31 cellular contexts compared by ENCODE assay signal in the genomic region with DNA sequence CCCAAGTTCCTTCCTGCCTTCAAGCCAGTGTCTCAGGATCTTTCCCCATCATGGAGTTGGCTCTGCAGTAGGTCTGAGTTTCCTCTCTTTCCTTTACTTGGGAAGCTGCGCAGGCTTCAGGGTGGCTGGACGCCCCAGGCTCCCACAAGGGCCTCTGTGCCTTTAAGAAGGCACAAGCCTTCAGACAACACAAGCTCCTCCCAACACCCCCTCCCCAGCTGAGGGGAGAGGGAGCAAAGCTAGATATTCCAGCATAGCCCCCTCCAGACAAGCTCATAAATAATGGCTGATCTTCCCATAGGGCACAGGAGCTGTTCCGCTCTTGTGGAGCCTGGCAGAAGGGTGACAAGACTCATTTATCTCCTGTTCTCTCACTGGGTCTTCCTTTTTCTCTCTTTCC. TPM values are rescaled to one million over a fixed set of nuclear protein-coding genes. Genes with fewer than 3 reads are reported as not detected.
A peak's percentile ranks its signal among the peaks of the same experiment; 100 is the strongest.
DNase-seq lines count a peak whose midpoint lies in the region; ATAC-seq, FAIRE-seq and TF ChIP-seq lines count a peak whose summit lies in the region.
"Had no signal": no experiment of that assay in that cellular context is flagged by ENCODE, and none has a peak within 500 bp of the region (broad histone marks: within the 10 kb centered on the region; RNA-seq: fewer than 3 reads in every experiment).

No MANE protein-coding gene starts in this region.

- H2AK5ac ChIP-seq in H1 (ENCODE audit: low read depth, low read length) = no peak overlapping the region

- no peak overlapping the region for H2BK120ac ChIP-seq in H1 (replicated peaks; ENCODE audit: low read depth, low read length)

- H3K9ac ChIP-seq in DND-41 (ENCODE audit: low read depth, low read length) (no peak overlapping the region), H1 (replicated peaks in 1 of 4; ENCODE audit: extremely low read depth in 1 of 4, low read depth in 3 of 4, low read length in 3 of 4) (no peak overlapping the region)
- H3K9ac ChIP-seq: BLaER1 treated with 17β-estradiol and CSF1 and Interleukin-3, amounts not matched to agents 10 nM and 100 nM had no signal

- H2BK20ac ChIP-seq in H1 (ENCODE audit: low read length) = no peak overlapping the region

- H3K27me3 ChIP-seq in DND-41 (ENCODE audit: insufficient read depth, low read length, poor library complexity) = no peaks in the 10 kb centered on the region
- H3K27me3 ChIP-seq in H1 (replicated peaks in 1 of 4; ENCODE audit: control insufficient read depth in 3 of 4, extremely low read depth in 1 of 4, insufficient read depth in 3 of 4, low read length in 3 of 4) = no peaks in the 10 kb centered on the region
- H3K27me3 ChIP-seq: adrenal gland; BLaER1 treated with 17β-estradiol and CSF1 and Interleukin-3, amounts not matched to agents 10 nM and 100 nM; brain microvascular endothelial cell; gastrocnemius medialis; Peyer's patch had no signal

- H3K9me3 ChIP-seq in DND-41 (ENCODE audit: insufficient read depth, low read length, severe bottlenecking) (no peaks in the 10 kb centered on the region), H1 (ENCODE audit: insufficient read depth in 2 of 2, low read depth in 1 of 2, low read length in 1 of 2) (no peaks in the 10 kb centered on the region)
- H3K9me3 ChIP-seq: adrenal gland; BLaER1 treated with 17β-estradiol and CSF1 and Interleukin-3, amounts not matched to agents 10 nM and 100 nM; gastrocnemius medialis; Peyer's patch; prostate gland had no signal

- H3K79me2 ChIP-seq in DND-41 (ENCODE audit: insufficient read depth, low read length) (no peaks in the 10 kb centered on the region), H1 (ENCODE audit: control insufficient read depth in 1 of 2, insufficient read depth in 2 of 2, low read length in 2 of 2) (no peaks in the 10 kb centered on the region)

- TF ChIP-seq EP300 in H1 (IDR thresholded peaks at IDR 0.05; ENCODE audit: borderline replicate concordance in 1 of 2, low read depth in 2 of 2, low read length in 2 of 2) = no peak

- H3K4me1 ChIP-seq in DND-41 (ENCODE audit: insufficient read depth, low read length) = peaks cover 6% of the 10 kb centered on the region
- peaks cover 0 to 16% (median 8%) of the 10 kb centered on the region in 4 experiments; a peak in 6 of 7 replicates for H3K4me1 ChIP-seq in H1 (replicated peaks in 1 of 4; ENCODE audit: control insufficient read depth in 3 of 4, insufficient read depth in 4 of 4, low read length in 3 of 4)
- H3K4me1 ChIP-seq: gastrocnemius medialis, Peyer's patch, prostate gland had no signal

- H2BK5ac ChIP-seq in H1 (ENCODE audit: low read depth, low read length) = peak overlapping the region; percentile 26; the same call in 1 of the 2 replicates

- H2BK15ac ChIP-seq in H1 (ENCODE audit: low read length) = no peak overlapping the region

- no peak overlapping the region; the same call in 1 of the 2 replicates for H4K8ac ChIP-seq in H1 (ENCODE audit: extremely low read depth, insufficient read depth, low read length)

- H3K36me3 ChIP-seq in DND-41 (ENCODE audit: insufficient read depth, low read length) = no peaks in the 10 kb centered on the region
- H3K36me3 ChIP-seq in H1 (ENCODE audit: control insufficient read depth in 2 of 4, insufficient read depth in 4 of 4, low read length in 3 of 4) = no peaks in the 10 kb centered on the region
- H3K36me3 ChIP-seq: adrenal gland; BLaER1 treated with 17β-estradiol and CSF1 and Interleukin-3, amounts not matched to agents 10 nM and 100 nM; brain microvascular endothelial cell; gastrocnemius medialis; Peyer's patch; prostate gland had no signal

- no peak overlapping the region for H3K4me3 Mint-ChIP-seq in neural crest cell
- no peak overlapping the region for H3K4me3 Mint-ChIP-seq in chondrocyte (ENCODE audit: unreplicated experiment)
- H3K4me3 Mint-ChIP-seq: activated CD4-positive, alpha-beta T cell treated with anti-CD3 and anti-CD28 coated beads, Interleukin-2, amount 10 ng/mL, durations not matched to agents 24 days and 14 days; activated T-cell treated with anti-CD3 and anti-CD28 coated beads, Interleukin-2, amount 50 U/mL, for 4 hours; immature natural killer cell; stimulated activated memory B cell treated with anti-CD40 and anti-IgM and Interleukin-4, amounts not matched to agents 10 μg/mL and 1 μg/mL and 100 μg/mL, for 72 hours had no signal

- H3K27me3 Mint-ChIP-seq in neural crest cell (ENCODE audit: low read depth) (no peaks in the 10 kb centered on the region), chondrocyte (ENCODE audit: low read depth) (no peaks in the 10 kb centered on the region)
- H3K27me3 Mint-ChIP-seq: activated CD4-positive, alpha-beta T cell treated with anti-CD3 and anti-CD28 coated beads, Interleukin-2, amount 10 ng/mL, durations not matched to agents 24 days and 14 days had no signal

- H2BK12ac ChIP-seq in H1 (ENCODE audit: low read depth, low read length) = 0 out of 2 replicates have a peak overlapping the region, but pooled peaks have one; percentile 23

- no peak overlapping the region for H3K14ac ChIP-seq in H1 (ENCODE audit: insufficient read length)

- H3K4me1 Mint-ChIP-seq in neural crest cell (peaks cover 49% of the 10 kb centered on the region), chondrocyte (ENCODE audit: low read depth) (peaks cover 13% of the 10 kb centered on the region)
- H3K4me1 Mint-ChIP-seq: stimulated activated memory B cell treated with anti-CD40 and anti-IgM and Interleukin-4, amounts not matched to agents 10 μg/mL and 1 μg/mL and 100 μg/mL, for 72 hours had no signal

- no peak for TF ChIP-seq RAD21 in H1 (IDR thresholded peaks at IDR 0.05 in 1 of 2, conservative IDR thresholded peaks at IDR 0.05 in 1 of 2; ENCODE audit: low read depth in 2 of 2, low read length in 2 of 2)

- no peak for ATAC-seq in DND-41 (ENCODE audit: insufficient read depth, low read depth)
- no peak for ATAC-seq in HG03342 (IDR thresholded peaks at IDR 0.05; ENCODE audit: unreplicated experiment)
- no peak for ATAC-seq in HG02884 (IDR thresholded peaks at IDR 0.05; ENCODE audit: unreplicated experiment)
- ATAC-seq: activated T-cell treated with anti-CD3 and anti-CD28 coated beads, Interleukin-2, amount 50 U/mL, for 4 hours; gastrocnemius medialis; HCT116; HepG2; stimulated activated memory B cell treated with anti-CD40 and anti-IgM and Interleukin-4, amounts not matched to agents 10 μg/mL and 1 μg/mL and 100 μg/mL, for 72 hours had no signal

- no peak overlapping the region for H3K4me3 ChIP-seq in DND-41 (ENCODE audit: low read depth in 1 of 2, low read length in 2 of 2)
- H3K4me3 ChIP-seq in H1 (ENCODE audit: extremely low read depth in 1 of 4, insufficient read depth in 2 of 4, low read depth in 3 of 4, low read length in 4 of 4) = no peak overlapping the region; a peak in 1 of 8 replicates
- H3K4me3 ChIP-seq: adrenal gland; BLaER1 treated with 17β-estradiol and CSF1 and Interleukin-3, amounts not matched to agents 10 nM and 100 nM; gastrocnemius medialis; Peyer's patch; prostate gland had no signal

- H3K36me3 Mint-ChIP-seq in neural crest cell (ENCODE audit: low read depth) = no peaks in the 10 kb centered on the region
- no peaks in the 10 kb centered on the region for H3K36me3 Mint-ChIP-seq in chondrocyte (ENCODE audit: low read depth)
- H3K36me3 Mint-ChIP-seq: immature natural killer cell; stimulated activated memory B cell treated with anti-CD40 and anti-IgM and Interleukin-4, amounts not matched to agents 10 μg/mL and 1 μg/mL and 100 μg/mL, for 72 hours had no signal

- H3K27ac Mint-ChIP-seq in neural crest cell (ENCODE audit: unreplicated experiment) (peak overlapping the region; percentile 21), chondrocyte (ENCODE audit: unreplicated experiment) (no peak overlapping the region)
- H3K27ac Mint-ChIP-seq: activated CD4-positive, alpha-beta T cell treated with anti-CD3 and anti-CD28 coated beads, Interleukin-2, amount 10 ng/mL, durations not matched to agents 24 days and 14 days; immature natural killer cell; stimulated activated memory B cell treated with anti-CD40 and anti-IgM and Interleukin-4, amounts not matched to agents 10 μg/mL and 1 μg/mL and 100 μg/mL, for 72 hours had no signal

- no peaks in the 10 kb centered on the region for H3K79me1 ChIP-seq in H1 (ENCODE audit: low read depth, low read length)

- H3K27ac ChIP-seq in DND-41 (ENCODE audit: low read length) (0 out of 2 replicates have a peak overlapping the region, but pooled peaks have one; percentile 28), H1 (ENCODE audit: low read depth, low read length) (no peak overlapping the region)
- H3K27ac ChIP-seq: BLaER1 treated with 17β-estradiol and CSF1 and Interleukin-3, amounts not matched to agents 10 nM and 100 nM; brain microvascular endothelial cell; gastrocnemius medialis; prostate gland had no signal

- no peak overlapping the region for H2AFZ ChIP-seq in DND-41 (ENCODE audit: low read depth, low read length)
- peak overlapping the region; percentile 74 for H2AFZ ChIP-seq in H1 (ENCODE audit: low read length)

- peak overlapping the region; percentile 60 for H3K18ac ChIP-seq in H1 (ENCODE audit: extremely low read depth, low read length)

- H4K20me1 ChIP-seq in DND-41 (ENCODE audit: insufficient read depth, low read length) = no peaks in the 10 kb centered on the region
- no peaks in the 10 kb centered on the region for H4K20me1 ChIP-seq in H1 (replicated peaks in 1 of 2; ENCODE audit: control insufficient read depth in 1 of 2, insufficient read depth in 2 of 2, low read length in 2 of 2)
- H4K20me1 ChIP-seq: BLaER1 treated with 17β-estradiol and CSF1 and Interleukin-3, amounts not matched to agents 10 nM and 100 nM had no signal

- TF ChIP-seq POLR2A in H1 (IDR thresholded peaks at IDR 0.05; ENCODE audit: control extremely low read depth in 1 of 2, low read depth in 2 of 2, low read length in 2 of 2) = no peak

- TF ChIP-seq CTCF in DND-41 (IDR thresholded peaks at IDR 0.05; ENCODE audit: borderline replicate concordance, extremely low read depth, low read length, poor library complexity, severe bottlenecking) (no peak), H1 (IDR thresholded peaks at IDR 0.05; ENCODE audit: control extremely low read depth in 1 of 3, insufficient read depth in 1 of 3, low read depth in 1 of 3, low read length in 3 of 3) (no peak), neural crest cell (conservative IDR thresholded peaks at IDR 0.05) (no peak), chondrocyte (IDR thresholded peaks at IDR 0.05) (no peak)

- DNase-seq in DND-41 (no peak), ELF-1 (ENCODE audit: low read depth, low spot score) (peak; percentile 36), H1 (ENCODE audit: low read depth in 1 of 2, low spot score in 2 of 2) (no peak), neural crest cell (ENCODE audit: low read depth, low spot score) (no peak), chondrocyte (ENCODE audit: low spot score) (no peak)
- no peak for DNase-seq in stimulated activated CD4-positive, alpha-beta T cell treated with anti-CD3 and anti-CD28 coated beads, Interleukin-15, amount 100 ng/mL, for 24 hours
- DNase-seq: activated CD4-positive, alpha-beta T cell treated with anti-CD3 and anti-CD28 coated beads, Interleukin-2, amount 10 ng/mL, durations not matched to agents 24 days and 14 days; activated T-cell treated with anti-CD3 and anti-CD28 coated beads, Interleukin-2, amount 50 U/mL, for 4 hours; adrenal gland; brain microvascular endothelial cell; gastrocnemius medialis; hypothalamus; immature natural killer cell; Kasumi-1; left cardiac atrium; NCI-H1417 treated with DMSO at 0.1 percent for 48 hours; NCI-H2081; NCI-H226; NCI-H69; nucleus accumbens; Peyer's patch; T1000 had no signal

- POLR2A ChIA-PET in H1 (lab: Charles Lee; ENCODE audit: partially characterized antibody) = interaction anchor here (1.6 to 2.2 kb wide), 3 partner anchors 10 to 79 kb away, joined by 4 to 8 read pairs (median 5); no protein-coding TSS in a partner anchor

- peaks cover 3% of the 10 kb centered on the region; the same call in 1 of the 2 replicates for H3K23me2 ChIP-seq in H1 (ENCODE audit: low read depth, low read length)

- no peak overlapping the region for H3K56ac ChIP-seq in H1 (replicated peaks; ENCODE audit: insufficient read length, low read depth, low read length)

- no peak for FAIRE-seq in H1 (lab: Jason Lieb, UNC)
- FAIRE-seq: endothelial cell of umbilical vein, GM12892, HepG2 had no signal

- H4K91ac ChIP-seq in H1 (replicated peaks; ENCODE audit: insufficient read length, low read length) = no peak overlapping the region

- no peak overlapping the region for H3K23ac ChIP-seq in H1 (ENCODE audit: insufficient read length)

- no peak overlapping the region for H3K4me2 ChIP-seq in DND-41 (ENCODE audit: insufficient read depth, low read length)
- H3K4me2 ChIP-seq in H1 (ENCODE audit: insufficient read depth in 1 of 2, low read depth in 2 of 2, low read length in 2 of 2) = peak overlapping the region in 1 of 2 experiments; percentile 15; a peak in 1 of 4 replicates

- H4K5ac ChIP-seq in H1 (ENCODE audit: insufficient read length, low read depth, low read length) = no peak overlapping the region

- CTCF ChIA-PET in H1 (lab: Charles Lee; ENCODE audit: partially characterized antibody) = interaction anchor here (1.0 to 3.2 kb wide), 12 partner anchors 9 to 111 kb away, joined by 3 to 16 read pairs (median 6); a partner anchor contains a TSS

- H3K9me3 Mint-ChIP-seq in neural crest cell (no peaks in the 10 kb centered on the region), chondrocyte (ENCODE audit: low read depth) (no peaks in the 10 kb centered on the region)
- H3K9me3 Mint-ChIP-seq: activated CD4-positive, alpha-beta T cell treated with anti-CD3 and anti-CD28 coated beads, Interleukin-2, amount 10 ng/mL, durations not matched to agents 24 days and 14 days; activated T-cell treated with anti-CD3 and anti-CD28 coated beads, Interleukin-2, amount 50 U/mL, for 4 hours; immature natural killer cell; stimulated activated memory B cell treated with anti-CD40 and anti-IgM and Interleukin-4, amounts not matched to agents 10 μg/mL and 1 μg/mL and 100 μg/mL, for 72 hours had no signal

- WGBS in H1 (ENCODE audit: extremely low coverage in 1 of 2, insufficient coverage in 1 of 2, insufficient read length in 1 of 2, insufficient replicate concordance in 2 of 2, low coverage in 1 of 2, low lambda C conversion rate in 2 of 2, missing lambda C conversion rate in 1 of 2), 2 experiments = 83% methylated on average over 3 of the region's 3 CpGs; no CpG with 5 or more reads in 1 of the 2 experiments

- H3K4ac ChIP-seq in H1 (replicated peaks; ENCODE audit: insufficient read length, low read depth, low read length) = no peak overlapping the region

RNA-seq across cellular contexts. Expression of a gene that starts 27.9 kb away (rescaled TPM):
- 11.2 and 12.3 TPM in 2 replicates for total RNA-seq in H1 (2021; fragmentation: NEBNext Ultra II Directional; extraction: Animal tissue kit (Norgen Biotek cat#: 25700))
- 12.2 and 17.5 TPM in 2 replicates for polyA plus RNA-seq in H1 (2011; rRNA removed)
- 17.0 TPM for polyA plus RNA-seq in H1 (2011; cell fraction: cytosol; rRNA removed)
- polyA plus RNA-seq in H1 (2011; cell fraction: nucleus; rRNA removed) = 27.5 TPM
- polyA plus RNA-seq in H1 (2012, experiment 1 of 2) = 12.1 to 18.5 TPM (median 15.9 TPM) in 4 replicates
- polyA plus RNA-seq in H1 (2012, experiment 2 of 2) = 1.3 TPM
- 16.3 TPM for polyA plus RNA-seq in H1 (2013, experiment 1 of 2)
- 14.3 TPM for polyA plus RNA-seq in H1 (2013, experiment 2 of 2)
- polyA minus RNA-seq in H1 (2011; rRNA and poly(A)+ RNA removed) = 66.3 and 82.5 TPM in 2 replicates
- polyA minus RNA-seq in H1 (2011; cell fraction: cytosol; rRNA and poly(A)+ RNA removed) = 35.2 TPM
- 34.8 TPM for polyA minus RNA-seq in H1 (2011; cell fraction: nucleus; rRNA and poly(A)+ RNA removed)
- 23.8 and 24.7 TPM in 2 replicates for total RNA-seq in neural crest cell
- 71.4 to 133 TPM (median 130 TPM) in 3 replicates for total RNA-seq in chondrocyte
